In the genomic region with DNA sequence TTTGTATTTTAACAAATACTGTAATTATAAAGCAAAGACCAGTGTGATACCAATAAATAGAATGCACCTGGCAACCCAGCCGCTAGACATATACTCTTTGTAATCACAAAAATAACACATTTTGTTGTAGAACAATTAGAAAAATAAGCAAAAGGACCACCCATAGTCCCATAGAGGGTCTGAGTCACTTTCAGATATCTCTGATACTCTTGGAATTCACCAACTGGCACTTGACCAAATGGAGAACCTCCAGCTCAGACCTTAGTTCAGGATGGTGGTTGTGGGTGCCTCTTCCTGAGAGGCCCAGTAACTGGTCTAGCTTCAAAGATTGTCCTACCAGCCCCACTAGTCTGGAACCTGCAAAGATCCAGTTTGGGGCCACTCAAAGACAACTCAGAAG, we compare ENCODE assay signal across 9 cellular contexts. TPM values are rescaled to one million over a fixed set of nuclear protein-coding genes. Genes with fewer than 3 reads are reported as not detected.
A peak's percentile ranks its signal among the peaks of the same experiment; 100 is the strongest.
DNase-seq lines count a peak whose midpoint lies in the region; ATAC-seq, FAIRE-seq and TF ChIP-seq lines count a peak whose summit lies in the region.
"Had no signal": no experiment of that assay in that cellular context is flagged by ENCODE, and none has a peak within 500 bp of the region (broad histone marks: within the 10 kb centered on the region; RNA-seq: fewer than 3 reads in every experiment).

No MANE protein-coding gene starts in this region.

- intact Hi-C loops in left ventricle myocardium inferior (cut with micrococcal nuclease) (no loop called here), cardiac septum (cut with DNase I) (loop anchor here (5.0 kb wide), 1 partner anchor 49 kb away; the partner anchor contains the start of genes COG8 and NIP7), upper lobe of right lung (cut with DNase I) (no loop called here)

- no peak for FAIRE-seq in urothelium cell line (lab: Jason Lieb, UNC)

- H3K9me3 ChIP-seq in left ventricle myocardium inferior (replicated peaks) (no peaks in the 10 kb centered on the region), SK-N-MC (ENCODE audit: low read depth, low read length) (no peaks in the 10 kb centered on the region), upper lobe of right lung (no peaks in the 10 kb centered on the region)
- H3K9me3 ChIP-seq: ovary had no signal

- H3K27me3 ChIP-seq in left ventricle myocardium inferior (ENCODE audit: low read depth) (no peaks in the 10 kb centered on the region), upper lobe of right lung (no peaks in the 10 kb centered on the region)
- H3K27me3 ChIP-seq: ovary had no signal

- H3K4me1 ChIP-seq in left ventricle myocardium inferior (peaks cover 41% of the 10 kb centered on the region), upper lobe of right lung (peaks cover 14% of the 10 kb centered on the region)

- no peak for ATAC-seq in upper lobe of right lung

- no peak overlapping the region for H3K9ac ChIP-seq in SK-N-MC (ENCODE audit: insufficient read length)

- TF ChIP-seq CTCF in left ventricle myocardium inferior (IDR thresholded peaks at IDR 0.05; ENCODE audit: borderline replicate concordance) (no peak), fibroblast of pulmonary artery (IDR thresholded peaks at IDR 0.05; ENCODE audit: low read length, missing control alignments) (no peak), upper lobe of right lung (IDR thresholded peaks at IDR 0.05) (no peak), GM10266 (IDR thresholded peaks at IDR 0.05; ENCODE audit: control insufficient read depth, insufficient read depth, low read depth, missing control alignments) (no peak)

- H3K36me3 ChIP-seq in left ventricle myocardium inferior (peaks cover 26% of the 10 kb centered on the region), SK-N-MC (ENCODE audit: insufficient read depth, low read length) (peaks cover 27% of the 10 kb centered on the region), upper lobe of right lung (peaks cover 30% of the 10 kb centered on the region)
- H3K36me3 ChIP-seq: ovary had no signal

- H3K4me3 ChIP-seq in left ventricle myocardium inferior (peak overlapping the region; percentile 86), SK-N-MC (peak overlapping the region; percentile 83), fibroblast of pulmonary artery (replicated peaks; ENCODE audit: low read depth, low read length) (no peak overlapping the region), upper lobe of right lung (peak overlapping the region; percentile 75)

- no peak for DNase-seq in left ventricle myocardium inferior
- DNase-seq in cardiac septum (ENCODE audit: low spot score), result no peak
- no peak for DNase-seq in SK-N-MC (ENCODE audit: low read depth, low spot score)
- DNase-seq in fibroblast of pulmonary artery (ENCODE audit: low read depth), result peak; percentile 44
- DNase-seq in upper lobe of right lung, result no peak
- no peak for DNase-seq in amygdala (lab: John Stamatoyannopoulos, UW)
- no peak for DNase-seq in GM10266 (ENCODE audit: extremely low spot score)
- DNase-seq in urothelium cell line (ENCODE audit: low spot score), result no peak

- peak overlapping the region; percentile 97 for H3K27ac ChIP-seq in left ventricle myocardium inferior (replicated peaks)
- no peak overlapping the region for H3K27ac ChIP-seq in SK-N-MC
- no peak overlapping the region for H3K27ac ChIP-seq in upper lobe of right lung

RNA-seq across cellular contexts. Expression of gene TERF2, which starts 0.8 kb away (rescaled TPM):
- total RNA-seq in left ventricle myocardium inferior, result 25.0 TPM
- total RNA-seq in cardiac septum, result 27.9 TPM
- 33.0 TPM for total RNA-seq in upper lobe of right lung

RNA-seq across cellular contexts. Expression of gene TMED6, which starts 35.0 kb away (rescaled TPM):
- total RNA-seq in left ventricle myocardium inferior (not detected), cardiac septum (0.38 TPM), upper lobe of right lung (0.69 TPM)

RNA-seq across cellular contexts. Expression of gene CYB5B, which starts 37.8 kb away (rescaled TPM):
- total RNA-seq in left ventricle myocardium inferior, result 69.0 TPM
- 53.2 TPM for total RNA-seq in cardiac septum
- 88.4 TPM for total RNA-seq in upper lobe of right lung

RNA-seq across cellular contexts. Expression of gene NIP7, which starts 47.0 kb away (rescaled TPM):
- total RNA-seq in left ventricle myocardium inferior (8.2 TPM), cardiac septum (10.6 TPM), upper lobe of right lung (20.8 TPM)

RNA-seq across cellular contexts. Expression of gene COG8, which starts 47.2 kb away (rescaled TPM):
- total RNA-seq in left ventricle myocardium inferior (24.1 TPM), cardiac septum (21.6 TPM), upper lobe of right lung (32.3 TPM)
